ENCODE assay signal across 1 cellular context in the genomic region with DNA sequence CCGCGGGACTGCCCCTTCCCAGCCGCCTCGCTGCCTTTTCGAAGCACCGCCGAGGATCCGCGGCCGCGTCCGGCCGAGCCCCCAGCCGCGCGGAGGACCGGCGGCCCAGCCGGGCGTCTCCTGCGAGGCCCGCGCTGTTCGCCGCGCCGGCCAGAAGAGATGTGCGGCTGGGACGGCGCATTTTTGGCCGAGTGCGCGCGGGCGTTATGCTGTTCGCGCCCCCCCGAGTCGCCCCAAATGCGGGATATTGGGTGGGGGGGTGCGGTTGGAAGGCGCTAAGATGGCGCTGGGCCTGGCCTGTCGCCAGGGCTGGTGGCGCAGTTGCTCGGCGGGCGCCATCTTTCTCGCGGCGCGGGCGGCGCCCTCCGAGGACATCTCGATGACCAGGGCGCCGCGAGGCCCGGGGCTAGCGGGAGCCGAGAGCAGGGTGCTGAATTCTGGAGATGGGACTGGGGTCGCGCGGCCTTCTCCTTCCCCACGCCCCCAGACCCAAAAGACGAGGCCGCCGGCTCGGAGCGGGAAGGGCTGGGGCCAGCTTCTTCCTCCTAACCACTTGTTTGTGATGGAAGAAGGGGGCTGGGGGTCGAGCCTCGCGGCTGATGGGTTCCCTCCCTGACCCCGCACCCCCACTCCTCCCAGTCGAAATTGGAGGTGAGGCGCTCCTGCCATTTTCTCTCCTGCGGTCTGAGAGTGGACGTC.
A peak's percentile ranks its signal among the peaks of the same experiment; 100 is the strongest.
TF ChIP-seq lines count a peak whose summit lies in the region.

No MANE protein-coding gene starts in this region.

TF ChIP-seq in K562, 482 proteins besides CTCF, POLR2A, EP300 and RAD21 (continued from another document):
- TF ChIP-seq, protein P1, sequence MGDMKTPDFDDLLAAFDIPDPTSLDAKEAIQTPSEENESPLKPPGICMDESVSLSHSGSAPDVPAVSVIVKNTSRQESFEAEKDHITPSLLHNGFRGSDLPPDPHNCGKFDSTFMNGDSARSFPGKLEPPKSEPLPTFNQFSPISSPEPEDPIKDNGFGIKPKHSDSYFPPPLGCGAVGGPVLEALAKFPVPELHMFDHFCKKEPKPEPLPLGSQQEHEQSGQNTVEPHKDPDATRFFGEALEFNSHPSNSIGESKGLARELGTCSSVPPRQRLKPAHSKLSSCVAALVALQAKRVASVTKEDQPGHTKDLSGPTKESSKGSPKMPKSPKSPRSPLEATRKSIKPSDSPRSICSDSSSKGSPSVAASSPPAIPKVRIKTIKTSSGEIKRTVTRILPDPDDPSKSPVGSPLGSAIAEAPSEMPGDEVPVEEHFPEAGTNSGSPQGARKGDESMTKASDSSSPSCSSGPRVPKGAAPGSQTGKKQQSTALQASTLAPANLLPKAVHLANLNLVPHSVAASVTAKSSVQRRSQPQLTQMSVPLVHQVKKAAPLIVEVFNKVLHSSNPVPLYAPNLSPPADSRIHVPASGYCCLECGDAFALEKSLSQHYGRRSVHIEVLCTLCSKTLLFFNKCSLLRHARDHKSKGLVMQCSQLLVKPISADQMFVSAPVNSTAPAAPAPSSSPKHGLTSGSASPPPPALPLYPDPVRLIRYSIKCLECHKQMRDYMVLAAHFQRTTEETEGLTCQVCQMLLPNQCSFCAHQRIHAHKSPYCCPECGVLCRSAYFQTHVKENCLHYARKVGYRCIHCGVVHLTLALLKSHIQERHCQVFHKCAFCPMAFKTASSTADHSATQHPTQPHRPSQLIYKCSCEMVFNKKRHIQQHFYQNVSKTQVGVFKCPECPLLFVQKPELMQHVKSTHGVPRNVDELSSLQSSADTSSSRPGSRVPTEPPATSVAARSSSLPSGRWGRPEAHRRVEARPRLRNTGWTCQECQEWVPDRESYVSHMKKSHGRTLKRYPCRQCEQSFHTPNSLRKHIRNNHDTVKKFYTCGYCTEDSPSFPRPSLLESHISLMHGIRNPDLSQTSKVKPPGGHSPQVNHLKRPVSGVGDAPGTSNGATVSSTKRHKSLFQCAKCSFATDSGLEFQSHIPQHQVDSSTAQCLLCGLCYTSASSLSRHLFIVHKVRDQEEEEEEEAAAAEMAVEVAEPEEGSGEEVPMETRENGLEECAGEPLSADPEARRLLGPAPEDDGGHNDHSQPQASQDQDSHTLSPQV (IDR thresholded peaks at IDR 0.05): peak; percentile 85
- TF ChIP-seq, protein P2, sequence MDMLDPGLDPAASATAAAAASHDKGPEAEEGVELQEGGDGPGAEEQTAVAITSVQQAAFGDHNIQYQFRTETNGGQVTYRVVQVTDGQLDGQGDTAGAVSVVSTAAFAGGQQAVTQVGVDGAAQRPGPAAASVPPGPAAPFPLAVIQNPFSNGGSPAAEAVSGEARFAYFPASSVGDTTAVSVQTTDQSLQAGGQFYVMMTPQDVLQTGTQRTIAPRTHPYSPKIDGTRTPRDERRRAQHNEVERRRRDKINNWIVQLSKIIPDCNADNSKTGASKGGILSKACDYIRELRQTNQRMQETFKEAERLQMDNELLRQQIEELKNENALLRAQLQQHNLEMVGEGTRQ (CRISPR knock-in tag; IDR thresholded peaks at IDR 0.05): no peak
- TF ChIP-seq SMAD2 (IDR thresholded peaks at IDR 0.05; ENCODE audit: low read depth, low read length) (no peak), CSDE1 (IDR thresholded peaks at IDR 0.05) (peak in 1 of 2 experiments; percentile 18; a peak in 1 of 4 replicates), MAZ (CRISPR knock-in tag; conservative IDR thresholded peaks at IDR 0.05 in 1 of 2, IDR thresholded peaks at IDR 0.05 in 1 of 2) (peak; percentile 72 to 92; a peak in 3 of 4 replicates), KDM4B (IDR thresholded peaks at IDR 0.05; ENCODE audit: borderline replicate concordance in 2 of 2, low read depth in 1 of 2) (peak in 1 of 2 experiments; percentile 72; a peak in 1 of 4 replicates), ZBTB17 (CRISPR knock-in tag; IDR thresholded peaks at IDR 0.05) (peak; percentile 81; the same call in 1 of the 2 replicates), ILF3 (IDR thresholded peaks at IDR 0.05; ENCODE audit: borderline replicate concordance) (no peak; the same call in 1 of the 2 replicates), MTA1 (IDR thresholded peaks at IDR 0.05; ENCODE audit: borderline replicate concordance) (no peak), ZNF785 (CRISPR knock-in tag; IDR thresholded peaks at IDR 0.05) (no peak), ZNF23 (CRISPR knock-in tag; IDR thresholded peaks at IDR 0.05) (no peak), FOXA3 (CRISPR knock-in tag; conservative IDR thresholded peaks at IDR 0.05 in 1 of 2, IDR thresholded peaks at IDR 0.05 in 1 of 2) (0 out of 4 replicates have a peak, but pooled peaks of 1 of the 2 experiments have one; percentile 54), FUS (optimal IDR thresholded peaks at IDR 0.05; ENCODE audit: low read depth, low read length) (peak; percentile 82), MED1 (CRISPR knock-in tag; IDR thresholded peaks at IDR 0.05; ENCODE audit: borderline replicate concordance) (no peak), L3MBTL2 (IDR thresholded peaks at IDR 0.05) (peak; percentile 80), SPI1 (IDR thresholded peaks at IDR 0.05; ENCODE audit: borderline replicate concordance, low read depth, low read length) (no peak), ZNF696 (CRISPR knock-in tag; conservative IDR thresholded peaks at IDR 0.05) (no peak)
- TF ChIP-seq, protein P3, sequence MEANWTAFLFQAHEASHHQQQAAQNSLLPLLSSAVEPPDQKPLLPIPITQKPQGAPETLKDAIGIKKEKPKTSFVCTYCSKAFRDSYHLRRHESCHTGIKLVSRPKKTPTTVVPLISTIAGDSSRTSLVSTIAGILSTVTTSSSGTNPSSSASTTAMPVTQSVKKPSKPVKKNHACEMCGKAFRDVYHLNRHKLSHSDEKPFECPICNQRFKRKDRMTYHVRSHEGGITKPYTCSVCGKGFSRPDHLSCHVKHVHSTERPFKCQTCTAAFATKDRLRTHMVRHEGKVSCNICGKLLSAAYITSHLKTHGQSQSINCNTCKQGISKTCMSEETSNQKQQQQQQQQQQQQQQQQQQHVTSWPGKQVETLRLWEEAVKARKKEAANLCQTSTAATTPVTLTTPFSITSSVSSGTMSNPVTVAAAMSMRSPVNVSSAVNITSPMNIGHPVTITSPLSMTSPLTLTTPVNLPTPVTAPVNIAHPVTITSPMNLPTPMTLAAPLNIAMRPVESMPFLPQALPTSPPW (CRISPR knock-in tag; IDR thresholded peaks at IDR 0.05): peak; percentile 13; the same call in 1 of the 2 replicates
- TF ChIP-seq, protein P4, sequence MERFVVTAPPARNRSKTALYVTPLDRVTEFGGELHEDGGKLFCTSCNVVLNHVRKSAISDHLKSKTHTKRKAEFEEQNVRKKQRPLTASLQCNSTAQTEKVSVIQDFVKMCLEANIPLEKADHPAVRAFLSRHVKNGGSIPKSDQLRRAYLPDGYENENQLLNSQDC (CRISPR knock-in tag; IDR thresholded peaks at IDR 0.05): 0 out of 2 replicates have a peak, but pooled peaks have one; percentile 10
- TF ChIP-seq, protein P5, sequence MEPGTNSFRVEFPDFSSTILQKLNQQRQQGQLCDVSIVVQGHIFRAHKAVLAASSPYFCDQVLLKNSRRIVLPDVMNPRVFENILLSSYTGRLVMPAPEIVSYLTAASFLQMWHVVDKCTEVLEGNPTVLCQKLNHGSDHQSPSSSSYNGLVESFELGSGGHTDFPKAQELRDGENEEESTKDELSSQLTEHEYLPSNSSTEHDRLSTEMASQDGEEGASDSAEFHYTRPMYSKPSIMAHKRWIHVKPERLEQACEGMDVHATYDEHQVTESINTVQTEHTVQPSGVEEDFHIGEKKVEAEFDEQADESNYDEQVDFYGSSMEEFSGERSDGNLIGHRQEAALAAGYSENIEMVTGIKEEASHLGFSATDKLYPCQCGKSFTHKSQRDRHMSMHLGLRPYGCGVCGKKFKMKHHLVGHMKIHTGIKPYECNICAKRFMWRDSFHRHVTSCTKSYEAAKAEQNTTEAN (CRISPR knock-in tag; IDR thresholded peaks at IDR 0.05): no peak
- TF ChIP-seq, protein P6, sequence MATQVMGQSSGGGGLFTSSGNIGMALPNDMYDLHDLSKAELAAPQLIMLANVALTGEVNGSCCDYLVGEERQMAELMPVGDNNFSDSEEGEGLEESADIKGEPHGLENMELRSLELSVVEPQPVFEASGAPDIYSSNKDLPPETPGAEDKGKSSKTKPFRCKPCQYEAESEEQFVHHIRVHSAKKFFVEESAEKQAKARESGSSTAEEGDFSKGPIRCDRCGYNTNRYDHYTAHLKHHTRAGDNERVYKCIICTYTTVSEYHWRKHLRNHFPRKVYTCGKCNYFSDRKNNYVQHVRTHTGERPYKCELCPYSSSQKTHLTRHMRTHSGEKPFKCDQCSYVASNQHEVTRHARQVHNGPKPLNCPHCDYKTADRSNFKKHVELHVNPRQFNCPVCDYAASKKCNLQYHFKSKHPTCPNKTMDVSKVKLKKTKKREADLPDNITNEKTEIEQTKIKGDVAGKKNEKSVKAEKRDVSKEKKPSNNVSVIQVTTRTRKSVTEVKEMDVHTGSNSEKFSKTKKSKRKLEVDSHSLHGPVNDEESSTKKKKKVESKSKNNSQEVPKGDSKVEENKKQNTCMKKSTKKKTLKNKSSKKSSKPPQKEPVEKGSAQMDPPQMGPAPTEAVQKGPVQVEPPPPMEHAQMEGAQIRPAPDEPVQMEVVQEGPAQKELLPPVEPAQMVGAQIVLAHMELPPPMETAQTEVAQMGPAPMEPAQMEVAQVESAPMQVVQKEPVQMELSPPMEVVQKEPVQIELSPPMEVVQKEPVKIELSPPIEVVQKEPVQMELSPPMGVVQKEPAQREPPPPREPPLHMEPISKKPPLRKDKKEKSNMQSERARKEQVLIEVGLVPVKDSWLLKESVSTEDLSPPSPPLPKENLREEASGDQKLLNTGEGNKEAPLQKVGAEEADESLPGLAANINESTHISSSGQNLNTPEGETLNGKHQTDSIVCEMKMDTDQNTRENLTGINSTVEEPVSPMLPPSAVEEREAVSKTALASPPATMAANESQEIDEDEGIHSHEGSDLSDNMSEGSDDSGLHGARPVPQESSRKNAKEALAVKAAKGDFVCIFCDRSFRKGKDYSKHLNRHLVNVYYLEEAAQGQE (CRISPR knock-in tag; IDR thresholded peaks at IDR 0.05; ENCODE audit: low read depth): peak; percentile 53; the same call in 1 of the 2 replicates
- TF ChIP-seq, protein P7, sequence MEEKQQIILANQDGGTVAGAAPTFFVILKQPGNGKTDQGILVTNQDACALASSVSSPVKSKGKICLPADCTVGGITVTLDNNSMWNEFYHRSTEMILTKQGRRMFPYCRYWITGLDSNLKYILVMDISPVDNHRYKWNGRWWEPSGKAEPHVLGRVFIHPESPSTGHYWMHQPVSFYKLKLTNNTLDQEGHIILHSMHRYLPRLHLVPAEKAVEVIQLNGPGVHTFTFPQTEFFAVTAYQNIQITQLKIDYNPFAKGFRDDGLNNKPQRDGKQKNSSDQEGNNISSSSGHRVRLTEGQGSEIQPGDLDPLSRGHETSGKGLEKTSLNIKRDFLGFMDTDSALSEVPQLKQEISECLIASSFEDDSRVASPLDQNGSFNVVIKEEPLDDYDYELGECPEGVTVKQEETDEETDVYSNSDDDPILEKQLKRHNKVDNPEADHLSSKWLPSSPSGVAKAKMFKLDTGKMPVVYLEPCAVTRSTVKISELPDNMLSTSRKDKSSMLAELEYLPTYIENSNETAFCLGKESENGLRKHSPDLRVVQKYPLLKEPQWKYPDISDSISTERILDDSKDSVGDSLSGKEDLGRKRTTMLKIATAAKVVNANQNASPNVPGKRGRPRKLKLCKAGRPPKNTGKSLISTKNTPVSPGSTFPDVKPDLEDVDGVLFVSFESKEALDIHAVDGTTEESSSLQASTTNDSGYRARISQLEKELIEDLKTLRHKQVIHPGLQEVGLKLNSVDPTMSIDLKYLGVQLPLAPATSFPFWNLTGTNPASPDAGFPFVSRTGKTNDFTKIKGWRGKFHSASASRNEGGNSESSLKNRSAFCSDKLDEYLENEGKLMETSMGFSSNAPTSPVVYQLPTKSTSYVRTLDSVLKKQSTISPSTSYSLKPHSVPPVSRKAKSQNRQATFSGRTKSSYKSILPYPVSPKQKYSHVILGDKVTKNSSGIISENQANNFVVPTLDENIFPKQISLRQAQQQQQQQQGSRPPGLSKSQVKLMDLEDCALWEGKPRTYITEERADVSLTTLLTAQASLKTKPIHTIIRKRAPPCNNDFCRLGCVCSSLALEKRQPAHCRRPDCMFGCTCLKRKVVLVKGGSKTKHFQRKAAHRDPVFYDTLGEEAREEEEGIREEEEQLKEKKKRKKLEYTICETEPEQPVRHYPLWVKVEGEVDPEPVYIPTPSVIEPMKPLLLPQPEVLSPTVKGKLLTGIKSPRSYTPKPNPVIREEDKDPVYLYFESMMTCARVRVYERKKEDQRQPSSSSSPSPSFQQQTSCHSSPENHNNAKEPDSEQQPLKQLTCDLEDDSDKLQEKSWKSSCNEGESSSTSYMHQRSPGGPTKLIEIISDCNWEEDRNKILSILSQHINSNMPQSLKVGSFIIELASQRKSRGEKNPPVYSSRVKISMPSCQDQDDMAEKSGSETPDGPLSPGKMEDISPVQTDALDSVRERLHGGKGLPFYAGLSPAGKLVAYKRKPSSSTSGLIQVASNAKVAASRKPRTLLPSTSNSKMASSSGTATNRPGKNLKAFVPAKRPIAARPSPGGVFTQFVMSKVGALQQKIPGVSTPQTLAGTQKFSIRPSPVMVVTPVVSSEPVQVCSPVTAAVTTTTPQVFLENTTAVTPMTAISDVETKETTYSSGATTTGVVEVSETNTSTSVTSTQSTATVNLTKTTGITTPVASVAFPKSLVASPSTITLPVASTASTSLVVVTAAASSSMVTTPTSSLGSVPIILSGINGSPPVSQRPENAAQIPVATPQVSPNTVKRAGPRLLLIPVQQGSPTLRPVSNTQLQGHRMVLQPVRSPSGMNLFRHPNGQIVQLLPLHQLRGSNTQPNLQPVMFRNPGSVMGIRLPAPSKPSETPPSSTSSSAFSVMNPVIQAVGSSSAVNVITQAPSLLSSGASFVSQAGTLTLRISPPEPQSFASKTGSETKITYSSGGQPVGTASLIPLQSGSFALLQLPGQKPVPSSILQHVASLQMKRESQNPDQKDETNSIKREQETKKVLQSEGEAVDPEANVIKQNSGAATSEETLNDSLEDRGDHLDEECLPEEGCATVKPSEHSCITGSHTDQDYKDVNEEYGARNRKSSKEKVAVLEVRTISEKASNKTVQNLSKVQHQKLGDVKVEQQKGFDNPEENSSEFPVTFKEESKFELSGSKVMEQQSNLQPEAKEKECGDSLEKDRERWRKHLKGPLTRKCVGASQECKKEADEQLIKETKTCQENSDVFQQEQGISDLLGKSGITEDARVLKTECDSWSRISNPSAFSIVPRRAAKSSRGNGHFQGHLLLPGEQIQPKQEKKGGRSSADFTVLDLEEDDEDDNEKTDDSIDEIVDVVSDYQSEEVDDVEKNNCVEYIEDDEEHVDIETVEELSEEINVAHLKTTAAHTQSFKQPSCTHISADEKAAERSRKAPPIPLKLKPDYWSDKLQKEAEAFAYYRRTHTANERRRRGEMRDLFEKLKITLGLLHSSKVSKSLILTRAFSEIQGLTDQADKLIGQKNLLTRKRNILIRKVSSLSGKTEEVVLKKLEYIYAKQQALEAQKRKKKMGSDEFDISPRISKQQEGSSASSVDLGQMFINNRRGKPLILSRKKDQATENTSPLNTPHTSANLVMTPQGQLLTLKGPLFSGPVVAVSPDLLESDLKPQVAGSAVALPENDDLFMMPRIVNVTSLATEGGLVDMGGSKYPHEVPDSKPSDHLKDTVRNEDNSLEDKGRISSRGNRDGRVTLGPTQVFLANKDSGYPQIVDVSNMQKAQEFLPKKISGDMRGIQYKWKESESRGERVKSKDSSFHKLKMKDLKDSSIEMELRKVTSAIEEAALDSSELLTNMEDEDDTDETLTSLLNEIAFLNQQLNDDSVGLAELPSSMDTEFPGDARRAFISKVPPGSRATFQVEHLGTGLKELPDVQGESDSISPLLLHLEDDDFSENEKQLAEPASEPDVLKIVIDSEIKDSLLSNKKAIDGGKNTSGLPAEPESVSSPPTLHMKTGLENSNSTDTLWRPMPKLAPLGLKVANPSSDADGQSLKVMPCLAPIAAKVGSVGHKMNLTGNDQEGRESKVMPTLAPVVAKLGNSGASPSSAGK (IDR thresholded peaks at IDR 0.05): no peak
